26 cellular contexts compared by ENCODE assay signal in genomic region chr10:53447576-53447975, GRCh38.
DNase-seq lines count a peak whose midpoint lies in the region; ATAC-seq, FAIRE-seq and TF ChIP-seq lines count a peak whose summit lies in the region.
"Had no signal": no experiment of that assay in that cellular context is flagged by ENCODE, and none has a peak within 500 bp of the region (broad histone marks: within the 10 kb centered on the region; RNA-seq: fewer than 3 reads in every experiment).

No MANE protein-coding gene starts in this region.

- H3K4ac ChIP-seq in H1 (replicated peaks; ENCODE audit: insufficient read length, low read depth, low read length) (no peak overlapping the region), mesendoderm (ENCODE audit: low read depth, low read length) (no peak overlapping the region)

- peaks cover 6% of the 10 kb centered on the region for H3K4me1 Mint-ChIP-seq in chondrocyte (ENCODE audit: low read depth)
- H3K4me1 Mint-ChIP-seq: CD14-positive monocyte; CD4-positive, alpha-beta memory T cell; CD4-positive, CD25-positive, alpha-beta regulatory T cell; CD8-positive, alpha-beta memory T cell had no signal

- POLR2A ChIA-PET in H1 (lab: Charles Lee; ENCODE audit: partially characterized antibody), result no interaction called here

- H3K79me1 ChIP-seq in H1 (ENCODE audit: low read depth, low read length) (no peaks in the 10 kb centered on the region), mesendoderm (ENCODE audit: low read length) (no peaks in the 10 kb centered on the region)

- no peaks in the 10 kb centered on the region for H3K27me3 Mint-ChIP-seq in chondrocyte (ENCODE audit: low read depth)
- H3K27me3 Mint-ChIP-seq: CD4-positive, alpha-beta memory T cell; CD4-positive, CD25-positive, alpha-beta regulatory T cell; CD8-positive, alpha-beta memory T cell had no signal

- H3K27ac ChIP-seq in H1 (ENCODE audit: low read depth, low read length) (no peak overlapping the region), mesendoderm (ENCODE audit: low read depth, low read length) (no peak overlapping the region), upper lobe of left lung (no peak overlapping the region)
- H3K27ac ChIP-seq: BLaER1 had no signal

- H3K4me1 ChIP-seq in H1 (replicated peaks in 1 of 4; ENCODE audit: control insufficient read depth in 3 of 4, insufficient read depth in 4 of 4, low read length in 3 of 4), result no peaks in the 10 kb centered on the region
- H3K4me1 ChIP-seq in mesendoderm (ENCODE audit: control insufficient read depth, low read depth, low read length), result no peaks in the 10 kb centered on the region
- no peaks in the 10 kb centered on the region for H3K4me1 ChIP-seq in upper lobe of left lung
- H3K4me1 ChIP-seq: BE2C, BLaER1 had no signal

- H3K23ac ChIP-seq in H1 (ENCODE audit: insufficient read length) (no peak overlapping the region), mesendoderm (ENCODE audit: low read length) (no peak overlapping the region)

- no peaks in the 10 kb centered on the region; the same call in 1 of the 2 replicates for H3K23me2 ChIP-seq in H1 (ENCODE audit: low read depth, low read length)

- H3K79me2 ChIP-seq in H1 (ENCODE audit: control insufficient read depth in 1 of 2, insufficient read depth in 2 of 2, low read length in 2 of 2), result no peaks in the 10 kb centered on the region
- H3K79me2 ChIP-seq in mesendoderm (ENCODE audit: control insufficient read depth, insufficient read depth, low read length), result no peaks in the 10 kb centered on the region

- no peak for TF ChIP-seq EP300 in H1 (IDR thresholded peaks at IDR 0.05; ENCODE audit: borderline replicate concordance in 1 of 2, low read depth in 2 of 2, low read length in 2 of 2)
- TF ChIP-seq EP300 in upper lobe of left lung (IDR thresholded peaks at IDR 0.05), result no peak

- H3K9me3 ChIP-seq in H1 (ENCODE audit: insufficient read depth in 2 of 2, low read depth in 1 of 2, low read length in 1 of 2), result peaks cover 15 to 26% of the 10 kb centered on the region in 2 experiments
- H3K9me3 ChIP-seq in upper lobe of left lung, result no peaks in the 10 kb centered on the region

- H3K14ac ChIP-seq in H1 (ENCODE audit: insufficient read length), result no peak overlapping the region

- CTCF ChIA-PET in H1 (lab: Charles Lee; ENCODE audit: partially characterized antibody), result interaction anchor here (0.8 to 1.0 kb wide), 2 partner anchors 115 to 238 kb away, joined by 3 read pairs; no protein-coding TSS in a partner anchor

- 0 out of 2 replicates have a peak overlapping the region, but pooled peaks have one; percentile 5 for H2BK15ac ChIP-seq in H1 (ENCODE audit: low read length)
- H2BK15ac ChIP-seq in mesendoderm (replicated peaks; ENCODE audit: low read depth), result no peak overlapping the region

- H2BK12ac ChIP-seq in H1 (ENCODE audit: low read depth, low read length), result 0 out of 2 replicates have a peak overlapping the region, but pooled peaks have one; percentile 11

- no peak overlapping the region for H3K27ac Mint-ChIP-seq in chondrocyte (ENCODE audit: unreplicated experiment)
- H3K27ac Mint-ChIP-seq: CD14-positive monocyte; CD4-positive, alpha-beta memory T cell; CD4-positive, CD25-positive, alpha-beta regulatory T cell; CD8-positive, alpha-beta memory T cell had no signal

- no peak overlapping the region for H2AK5ac ChIP-seq in H1 (ENCODE audit: low read depth, low read length)
- H2AK5ac ChIP-seq in mesendoderm (ENCODE audit: low read length), result no peak overlapping the region

- H3K27me3 ChIP-seq in H1 (replicated peaks in 1 of 4; ENCODE audit: control insufficient read depth in 3 of 4, extremely low read depth in 1 of 4, insufficient read depth in 3 of 4, low read length in 3 of 4) (no peaks in the 10 kb centered on the region), mesendoderm (ENCODE audit: insufficient read depth, low read length, poor library complexity) (no peaks in the 10 kb centered on the region), upper lobe of left lung (no peaks in the 10 kb centered on the region)
- H3K27me3 ChIP-seq: BE2C, BLaER1 had no signal

- DNase-seq in chondrocyte (ENCODE audit: low spot score) (peak; percentile 60), H1 (ENCODE audit: low read depth in 1 of 2, low spot score in 2 of 2) (no peak), mesendoderm (no peak), upper lobe of left lung (no peak), T-helper 2 cell (no peak), GM12892 (ENCODE audit: insufficient read length) (no peak), DMS114 treated with DMSO at 0.1 percent for 48 hours (lab: John Stamatoyannopoulos, UW; ENCODE audit: unreplicated experiment) (no peak)
- DNase-seq: 8988T; ACHN; BE2C; C1 segment of cervical spinal cord; CD4-positive, alpha-beta memory T cell; CD4-positive, CD25-positive, alpha-beta regulatory T cell; CD8-positive, alpha-beta memory T cell; COR-L47; DMS 273 treated with DMSO at 0.1 percent for 48 hours; DMS79 treated with DMSO at 0.1 percent for 48 hours; GF-D8 had no signal

- FAIRE-seq in H1 (lab: Jason Lieb, UNC) (no peak), GM12892 (lab: Jason Lieb, UNC) (no peak)
- FAIRE-seq: A204.1, G401.6, GM12891, GM18507, GM19239 had no signal

- H4K5ac ChIP-seq in H1 (ENCODE audit: insufficient read length, low read depth, low read length) (peak overlapping the region; percentile 48), mesendoderm (ENCODE audit: low read length) (no peak overlapping the region)

- H3K36me3 Mint-ChIP-seq in chondrocyte (ENCODE audit: low read depth), result no peaks in the 10 kb centered on the region
- H3K36me3 Mint-ChIP-seq: CD14-positive monocyte; CD4-positive, alpha-beta memory T cell; CD4-positive, CD25-positive, alpha-beta regulatory T cell; CD8-positive, alpha-beta memory T cell had no signal

- no peak overlapping the region for H3K4me3 ChIP-seq in H1 (ENCODE audit: extremely low read depth in 1 of 4, insufficient read depth in 2 of 4, low read depth in 3 of 4, low read length in 4 of 4)
- no peak overlapping the region for H3K4me3 ChIP-seq in mesendoderm (ENCODE audit: low read length)
- H3K4me3 ChIP-seq in upper lobe of left lung, result no peak overlapping the region
- H3K4me3 ChIP-seq: BLaER1 had no signal

- TF ChIP-seq POLR2A in H1 (IDR thresholded peaks at IDR 0.05; ENCODE audit: control extremely low read depth in 1 of 2, low read depth in 2 of 2, low read length in 2 of 2) (no peak), upper lobe of left lung (IDR thresholded peaks at IDR 0.05) (no peak), GM12892 (IDR thresholded peaks at IDR 0.05; ENCODE audit: low read depth, low read length) (no peak)

- peak; percentile 14 to 53 for ATAC-seq in upper lobe of left lung (ENCODE audit: low FRiP score in 2 of 2)
- ATAC-seq in GM18909 (IDR thresholded peaks at IDR 0.05; ENCODE audit: poor library complexity, unreplicated experiment), result no peak

- H3K9ac ChIP-seq in H1 (replicated peaks in 1 of 4; ENCODE audit: extremely low read depth in 1 of 4, low read depth in 3 of 4, low read length in 3 of 4) (no peak overlapping the region), mesendoderm (ENCODE audit: low read length) (no peak overlapping the region)
- H3K9ac ChIP-seq: BLaER1 had no signal

- 87% methylated on average over 1 of the region's 1 CpG; no CpG with 5 or more reads in 1 of the 2 experiments for whole genome bisulfite sequencing in H1 (ENCODE audit: extremely low coverage in 1 of 2, insufficient coverage in 1 of 2, insufficient read length in 1 of 2, insufficient replicate concordance in 2 of 2, low coverage in 1 of 2, low lambda C conversion rate in 2 of 2, missing lambda C conversion rate in 1 of 2), 2 experiments
- no CpG with 5 or more reads among the region's 1 CpG for WGBS in mesendoderm (ENCODE audit: extremely low coverage, insufficient coverage, low lambda C conversion rate)
- 100% methylated on average over 1 of the region's 1 CpG for WGBS in upper lobe of left lung, 2 donors

- H2BK20ac ChIP-seq in H1 (ENCODE audit: low read length), result peak overlapping the region; percentile 38; the same call in 1 of the 2 replicates

- no peak overlapping the region for H3K4me2 ChIP-seq in H1 (ENCODE audit: insufficient read depth in 1 of 2, low read depth in 2 of 2, low read length in 2 of 2)
- H3K4me2 ChIP-seq in mesendoderm (ENCODE audit: low read length), result no peak overlapping the region
- H3K4me2 ChIP-seq: BLaER1 had no signal

- no peak for TF ChIP-seq RAD21 in H1 (IDR thresholded peaks at IDR 0.05 in 1 of 2, conservative IDR thresholded peaks at IDR 0.05 in 1 of 2; ENCODE audit: low read depth in 2 of 2, low read length in 2 of 2)

- H4K8ac ChIP-seq in H1 (ENCODE audit: extremely low read depth, insufficient read depth, low read length) (no peak overlapping the region), mesendoderm (ENCODE audit: low read depth, low read length) (no peak overlapping the region)

- peaks cover 3% of the 10 kb centered on the region for H3K9me3 Mint-ChIP-seq in chondrocyte (ENCODE audit: low read depth)

- no peak overlapping the region for H2AFZ ChIP-seq in H1 (ENCODE audit: low read length)

- H2BK5ac ChIP-seq in H1 (ENCODE audit: low read depth, low read length) (no peak overlapping the region), mesendoderm (ENCODE audit: low read length) (peak overlapping the region; percentile 18)

- H3K36me3 ChIP-seq in H1 (ENCODE audit: control insufficient read depth in 2 of 4, insufficient read depth in 4 of 4, low read length in 3 of 4) (peaks cover 2 to 8% (median 5%) of the 10 kb centered on the region in 4 experiments; a peak in 6 of 8 replicates), mesendoderm (ENCODE audit: control insufficient read depth, insufficient read depth, low read length) (no peaks in the 10 kb centered on the region), upper lobe of left lung (no peaks in the 10 kb centered on the region)
- H3K36me3 ChIP-seq: BE2C, BLaER1 had no signal

- H3K56ac ChIP-seq in H1 (replicated peaks; ENCODE audit: insufficient read length, low read depth, low read length) (no peak overlapping the region), mesendoderm (ENCODE audit: low read length) (peak overlapping the region; percentile 49)

- no peak for TF ChIP-seq CTCF in chondrocyte (IDR thresholded peaks at IDR 0.05)
- TF ChIP-seq CTCF in H1 (IDR thresholded peaks at IDR 0.05; ENCODE audit: control extremely low read depth in 1 of 3, insufficient read depth in 1 of 3, low read depth in 1 of 3, low read length in 3 of 3), result no peak
- TF ChIP-seq CTCF in upper lobe of left lung (IDR thresholded peaks at IDR 0.05), result no peak

- H3K4me3 Mint-ChIP-seq in chondrocyte (ENCODE audit: unreplicated experiment), result no peak overlapping the region
- H3K4me3 Mint-ChIP-seq: CD14-positive monocyte; CD8-positive, alpha-beta memory T cell had no signal

- H3K18ac ChIP-seq in H1 (ENCODE audit: extremely low read depth, low read length) (peak overlapping the region; percentile 51; the same call in 1 of the 2 replicates), mesendoderm (ENCODE audit: low read length) (no peak overlapping the region)

- H2BK120ac ChIP-seq in H1 (replicated peaks; ENCODE audit: low read depth, low read length) (no peak overlapping the region), mesendoderm (ENCODE audit: low read depth, low read length) (no peak overlapping the region)

- H4K20me1 ChIP-seq in H1 (replicated peaks in 1 of 2; ENCODE audit: control insufficient read depth in 1 of 2, insufficient read depth in 2 of 2, low read length in 2 of 2), result no peaks in the 10 kb centered on the region
- H4K20me1 ChIP-seq: BLaER1 had no signal

- H4K91ac ChIP-seq in H1 (replicated peaks; ENCODE audit: insufficient read length, low read length), result peak overlapping the region; percentile 90
